Comparison of ENCODE assay signal across 16 cellular contexts in the genomic region with DNA sequence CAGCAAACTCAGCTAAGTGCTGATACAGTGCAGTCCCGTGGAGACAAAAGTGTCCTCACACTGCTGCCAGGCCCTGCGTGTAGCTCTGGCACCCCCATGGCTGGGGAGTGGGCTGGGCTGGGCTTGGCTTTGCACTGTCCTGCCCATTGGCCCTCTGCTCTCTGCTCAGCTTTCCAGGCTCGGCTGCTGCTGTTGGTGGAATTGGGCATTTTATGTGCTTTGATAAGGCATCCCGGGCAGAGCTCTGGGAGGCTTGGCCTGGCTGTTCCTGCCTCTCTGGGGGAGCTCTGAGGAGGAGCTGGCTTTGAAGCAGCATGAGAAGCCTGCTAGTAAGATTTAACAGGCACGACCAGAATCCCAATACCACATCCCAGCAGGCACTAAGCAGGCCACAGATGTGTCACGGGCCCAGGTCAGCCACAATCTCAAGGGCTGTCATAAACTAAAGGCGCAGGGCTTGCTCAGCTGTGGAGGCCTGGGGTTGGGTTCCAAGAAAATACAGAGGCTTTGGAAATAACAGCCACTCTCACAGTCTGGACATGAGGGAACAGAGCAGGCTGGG.
"Had no signal": no experiment of that assay in that cellular context is flagged by ENCODE, and none has a peak within 500 bp of the region (broad histone marks: within the 10 kb centered on the region; RNA-seq: fewer than 3 reads in every experiment).

No MANE protein-coding gene starts in this region.

- H3K4me3 ChIP-seq: lung, tibial nerve had no signal

- H3K36me3 ChIP-seq: tibial nerve had no signal

- H3K27ac ChIP-seq: tibial nerve had no signal

- DNase-seq: activated CD4-positive, alpha-beta T cell treated with anti-CD3 and anti-CD28 coated beads for 4 hours; activated CD8-positive, alpha-beta memory T cell treated with anti-CD3 and anti-CD28 coated beads, Interleukin-2, amount 50 U/mL, for 4 hours; activated CD8-positive, alpha-beta T cell treated with anti-CD3 and anti-CD28 coated beads, Interleukin-2, amount 10 ng/mL, durations not matched to agents 7 days and 5 days; activated effector memory CD4-positive, alpha-beta T cell treated with anti-CD3 and anti-CD28 coated beads, Interleukin-2, amount 50 U/mL, for 16 hours; activated T-cell treated with anti-CD3 and anti-CD28 coated beads, Interleukin-2, amount 50 U/mL, for 48 hours; amniotic stem cell; cortex of kidney; effector memory CD4-positive, alpha-beta T cell; foreskin melanocyte; naive thymus-derived CD8-positive, alpha-beta T cell; SIG-M5; stimulated activated naive B cell treated with anti-CD40 and anti-IgM and Interleukin-4, amounts not matched to agents 10 μg/mL and 1 μg/mL and 100 μg/mL, for 72 hours; T-helper 2 cell had no signal

- H3K4me1 ChIP-seq: tibial nerve had no signal

- ATAC-seq: activated CD8-positive, alpha-beta T cell treated with anti-CD3 and anti-CD28 coated beads, Interleukin-2, amount 10 ng/mL, durations not matched to agents 7 days and 5 days; naive thymus-derived CD8-positive, alpha-beta T cell; stimulated activated naive B cell treated with anti-CD40 and anti-IgM and Interleukin-4, amounts not matched to agents 10 μg/mL and 1 μg/mL and 100 μg/mL, for 72 hours; WTC11 had no signal
